9 cellular contexts compared by ENCODE assay signal in the genomic region with DNA sequence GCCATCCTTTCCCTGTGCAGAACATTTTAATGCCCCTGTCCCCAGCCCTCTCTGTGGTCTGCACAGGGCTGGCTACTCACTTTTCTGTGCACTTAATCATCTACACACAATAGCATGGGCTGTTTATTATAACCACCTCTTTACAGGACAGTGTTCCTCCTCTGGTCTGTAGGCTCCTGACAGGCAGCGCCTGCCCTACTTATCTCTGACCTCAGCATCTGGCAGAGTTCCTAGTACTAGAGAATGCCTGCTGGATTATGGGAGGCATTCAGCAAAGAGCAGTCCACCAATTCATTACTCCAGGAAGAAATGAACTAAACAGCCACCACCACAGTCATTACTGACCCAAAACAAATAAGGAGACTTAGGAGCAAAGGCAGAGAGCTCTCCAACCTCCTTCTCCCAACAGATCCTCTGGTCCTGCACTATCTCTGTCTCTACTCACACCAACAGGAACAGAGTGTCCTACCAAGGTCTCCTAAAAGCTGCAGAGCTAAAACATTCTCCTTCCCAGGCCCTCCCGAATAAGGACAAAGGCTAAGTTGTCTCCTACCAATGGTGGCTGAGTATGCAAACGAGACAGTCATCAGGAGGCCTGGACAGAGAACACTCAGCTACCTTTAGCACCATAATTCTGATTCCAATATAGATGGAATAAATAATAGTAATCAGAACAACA.
A peak's percentile ranks its signal among the peaks of the same experiment; 100 is the strongest.
DNase-seq lines count a peak whose midpoint lies in the region; TF ChIP-seq lines count a peak whose summit lies in the region.
"Had no signal": no experiment of that assay in that cellular context is flagged by ENCODE, and none has a peak within 500 bp of the region (broad histone marks: within the 10 kb centered on the region; RNA-seq: fewer than 3 reads in every experiment).

No MANE protein-coding gene starts in this region.

- peak overlapping the region; percentile 50 to 60 for H3K27ac ChIP-seq in tibial artery

- H3K9me3 Mint-ChIP-seq in HFFc6: no peaks in the 10 kb centered on the region
- H3K9me3 Mint-ChIP-seq in brain: peaks cover 3 to 17% (median 6%) of the 10 kb centered on the region in 5 experiments

- H3K9me3 ChIP-seq in tibial artery: no peaks in the 10 kb centered on the region
- H3K9me3 ChIP-seq: HAP-1 had no signal

- H3K27me3 Mint-ChIP-seq in HFFc6 (ENCODE audit: insufficient read depth) (no peaks in the 10 kb centered on the region; the same call in none of the 2 replicates), brain (no peaks in the 10 kb centered on the region)

- H3K27me3 ChIP-seq in tibial artery: no peaks in the 10 kb centered on the region

- H3K4me3 ChIP-seq in tibial artery: no peak overlapping the region
- H3K4me3 ChIP-seq: HAP-1 had no signal

- H3K4me1 Mint-ChIP-seq in HFFc6 (ENCODE audit: low read depth): peaks cover 57% of the 10 kb centered on the region
- peaks cover 34% of the 10 kb centered on the region for H3K4me1 Mint-ChIP-seq in brain
- H3K4me1 Mint-ChIP-seq: activated naive CD8-positive, alpha-beta T cell treated with anti-CD3 and anti-CD28 coated beads, Interleukin-2, amount 10 ng/mL, durations not matched to agents 7 days and 5 days had no signal

- DNase-seq in HFFc6 (peak; percentile 77), left kidney (ENCODE audit: low read depth, low spot score) (peak; percentile 42), tibial artery (peak; percentile 32 to 64), DMS79 (lab: John Stamatoyannopoulos, UW) (no peak), activated T-cell treated with anti-CD3 and anti-CD28 coated beads for 4 hours (no peak), COLO668 (lab: John Stamatoyannopoulos, UW; ENCODE audit: unreplicated experiment) (no peak)
- DNase-seq: activated naive CD8-positive, alpha-beta T cell treated with anti-CD3 and anti-CD28 coated beads, Interleukin-2, amount 10 ng/mL, durations not matched to agents 7 days and 5 days had no signal

- H3K27ac Mint-ChIP-seq in HFFc6 (peak overlapping the region; percentile 31), brain (peak overlapping the region; percentile 30 to 72 (median 55))
- H3K27ac Mint-ChIP-seq: activated naive CD8-positive, alpha-beta T cell treated with anti-CD3 and anti-CD28 coated beads, Interleukin-2, amount 10 ng/mL, durations not matched to agents 7 days and 5 days had no signal

- intact Hi-C loops in tibial artery (cut with DNase I; ENCODE audit: low total_unique reads): no loop called here

- H3K36me3 Mint-ChIP-seq in HFFc6 (ENCODE audit: low read depth) (no peaks in the 10 kb centered on the region; the same call in 1 of the 2 replicates), brain (no peaks in the 10 kb centered on the region)
- H3K36me3 Mint-ChIP-seq: activated naive CD8-positive, alpha-beta T cell treated with anti-CD3 and anti-CD28 coated beads, Interleukin-2, amount 10 ng/mL, durations not matched to agents 7 days and 5 days had no signal

- TF ChIP-seq CTCF in HFFc6 (IDR thresholded peaks at IDR 0.05): no peak
- no peak for TF ChIP-seq CTCF in brain (conservative IDR thresholded peaks at IDR 0.05)
- no peak for TF ChIP-seq CTCF in tibial artery (IDR thresholded peaks at IDR 0.05)

- H3K4me3 Mint-ChIP-seq in HFFc6 (0 out of 2 replicates have a peak overlapping the region, but pooled peaks have one; percentile 8), brain (peak overlapping the region in 1 of 5 experiments; percentile 11)
- H3K4me3 Mint-ChIP-seq: activated naive CD8-positive, alpha-beta T cell treated with anti-CD3 and anti-CD28 coated beads, Interleukin-2, amount 10 ng/mL, durations not matched to agents 7 days and 5 days had no signal

- H3K36me3 ChIP-seq in tibial artery: no peaks in the 10 kb centered on the region
- H3K36me3 ChIP-seq: HAP-1 had no signal

- H3K4me1 ChIP-seq in tibial artery: peaks cover 4 to 24% (median 15%) of the 10 kb centered on the region in 4 donors
- H3K4me1 ChIP-seq: HAP-1 had no signal

Comparison
In these comparisons a context has a peak if more than half of its experiments do, and no peak if none do; other contexts are left out.
1. DNase-seq: peak in HFFc6 (single experiment), left kidney (single experiment) and tibial artery (2 of 2); none in DMS79 (single experiment), activated T-cell treated with anti-CD3 and anti-CD28 coated beads for 4 hours (single experiment) and COLO668 (single experiment).